Comparison of ENCODE assay signal across 8 cellular contexts in genomic region chrX:104112326-104112951, GRCh38. TPM values are rescaled to one million over a fixed set of nuclear protein-coding genes. Genes with fewer than 3 reads are reported as not detected.
DNase-seq lines count a peak whose midpoint lies in the region; ATAC-seq and TF ChIP-seq lines count a peak whose summit lies in the region.

Gene ZCCHC18 (plus strand): TSS chrX:104112523. CDS start chrX:104114112, 1,589 bp downstream.

- intact Hi-C loops in activated CD4-positive, alpha-beta T cell treated with anti-CD3 and anti-CD28 coated beads, Interleukin-2, amount 10 ng/mL, durations not matched to agents 24 days and 14 days (cut with micrococcal nuclease): loop anchor here (2.0 to 5.0 kb wide), 3 partner anchors 24 to 425 kb away; partner anchors contain the start of gene MORF4L2
- intact Hi-C loops in right lobe of liver (cut with DNase I): no loop called here

- H3K79me2 ChIP-seq in ACC112 (ENCODE audit: control insufficient read depth, insufficient read depth, low read length, unreplicated experiment): no peaks in the 10 kb centered on the region

- H3K4me3 Mint-ChIP-seq in activated CD4-positive, alpha-beta T cell treated with anti-CD3 and anti-CD28 coated beads, Interleukin-2, amount 10 ng/mL, durations not matched to agents 24 days and 14 days: peak within 1 kb of the TSS; percentile 88
- H3K4me3 Mint-ChIP-seq in stimulated activated naive B cell treated with anti-CD40 and anti-IgM and Interleukin-4, amounts not matched to agents 10 μg/mL and 1 μg/mL and 100 μg/mL, for 72 hours: peak within 1 kb of the TSS; percentile 86 to 93

- H3K36me3 Mint-ChIP-seq in activated CD4-positive, alpha-beta T cell treated with anti-CD3 and anti-CD28 coated beads, Interleukin-2, amount 10 ng/mL, durations not matched to agents 24 days and 14 days (ENCODE audit: low read depth): no peaks in the 10 kb centered on the region
- no peaks in the 10 kb centered on the region for H3K36me3 Mint-ChIP-seq in stimulated activated naive B cell treated with anti-CD40 and anti-IgM and Interleukin-4, amounts not matched to agents 10 μg/mL and 1 μg/mL and 100 μg/mL, for 72 hours

- H3K4me1 ChIP-seq in ACC112 (ENCODE audit: control insufficient read depth, insufficient read depth, low read length, unreplicated experiment) (no peaks in the 10 kb centered on the region), ectodermal cell (ENCODE audit: control insufficient read depth, insufficient read depth, low read length) (peaks cover 4% of the 10 kb centered on the region), right lobe of liver (no peaks in the 10 kb centered on the region)

- H3K27me3 ChIP-seq in ACC112 (ENCODE audit: insufficient read depth, low read length) (no peaks in the 10 kb centered on the region; the same call in 1 of the 2 replicates), ectodermal cell (ENCODE audit: control insufficient read depth, insufficient read depth, low read length, poor library complexity, severe bottlenecking) (no peaks in the 10 kb centered on the region), right lobe of liver (no peaks in the 10 kb centered on the region)

- H3K27ac ChIP-seq in ACC112 (ENCODE audit: low read depth, low read length) (no peak within 1 kb of the TSS), ectodermal cell (ENCODE audit: insufficient read depth, low read depth, low read length, poor library complexity, severe bottlenecking) (peak within 1 kb of the TSS; percentile 82), right lobe of liver (peak within 1 kb of the TSS in 1 of 3 donors; percentile 10)

- 0% methylated on average over 67 of the region's 67 CpGs for WGBS in ectodermal cell, 2 experiments
- 3% methylated on average over 6 of the region's 67 CpGs for WGBS in right lobe of liver (ENCODE audit: insufficient coverage, low coverage, low lambda C conversion rate, missing lambda C conversion rate)

- peaks cover 2% of the 10 kb centered on the region for H3K27me3 Mint-ChIP-seq in activated CD4-positive, alpha-beta T cell treated with anti-CD3 and anti-CD28 coated beads, Interleukin-2, amount 10 ng/mL, durations not matched to agents 24 days and 14 days
- no peaks in the 10 kb centered on the region for H3K27me3 Mint-ChIP-seq in stimulated activated naive B cell treated with anti-CD40 and anti-IgM and Interleukin-4, amounts not matched to agents 10 μg/mL and 1 μg/mL and 100 μg/mL, for 72 hours

- H3K27ac Mint-ChIP-seq in activated CD4-positive, alpha-beta T cell treated with anti-CD3 and anti-CD28 coated beads, Interleukin-2, amount 10 ng/mL, durations not matched to agents 24 days and 14 days: peak within 1 kb of the TSS; percentile 71
- H3K27ac Mint-ChIP-seq in stimulated activated naive B cell treated with anti-CD40 and anti-IgM and Interleukin-4, amounts not matched to agents 10 μg/mL and 1 μg/mL and 100 μg/mL, for 72 hours: peak within 1 kb of the TSS; percentile 93

- H3K4me3 ChIP-seq in ACC112 (ENCODE audit: low read depth, low read length): peak within 1 kb of the TSS; percentile 86
- H3K4me3 ChIP-seq in ectodermal cell (ENCODE audit: insufficient read depth, low read depth, low read length): peak within 1 kb of the TSS; percentile 60
- H3K4me3 ChIP-seq in right lobe of liver: peak within 1 kb of the TSS; percentile 34 to 54 (median 40)

- DNase-seq in NCI-H2081 treated with DMSO at 0.1 percent for 48 hours (lab: John Stamatoyannopoulos, UW): peak; percentile 26
- DNase-seq in activated CD4-positive, alpha-beta T cell treated with anti-CD3 and anti-CD28 coated beads, Interleukin-2, amount 10 ng/mL, durations not matched to agents 24 days and 14 days: peak; percentile 76
- DNase-seq in right lobe of liver: peak; percentile 42 to 55 (median 46)
- peak; percentile 43 for DNase-seq in stimulated activated naive B cell treated with anti-CD40 and anti-IgM and Interleukin-4, amounts not matched to agents 10 μg/mL and 1 μg/mL and 100 μg/mL, for 72 hours

- peaks cover 10% of the 10 kb centered on the region for H3K4me1 Mint-ChIP-seq in activated CD4-positive, alpha-beta T cell treated with anti-CD3 and anti-CD28 coated beads, Interleukin-2, amount 10 ng/mL, durations not matched to agents 24 days and 14 days
- peaks cover 5 to 29% of the 10 kb centered on the region in 2 donors for H3K4me1 Mint-ChIP-seq in stimulated activated naive B cell treated with anti-CD40 and anti-IgM and Interleukin-4, amounts not matched to agents 10 μg/mL and 1 μg/mL and 100 μg/mL, for 72 hours

- no peaks in the 10 kb centered on the region for H3K9me3 Mint-ChIP-seq in activated CD4-positive, alpha-beta T cell treated with anti-CD3 and anti-CD28 coated beads, Interleukin-2, amount 10 ng/mL, durations not matched to agents 24 days and 14 days
- H3K9me3 Mint-ChIP-seq in stimulated activated naive B cell treated with anti-CD40 and anti-IgM and Interleukin-4, amounts not matched to agents 10 μg/mL and 1 μg/mL and 100 μg/mL, for 72 hours: no peaks in the 10 kb centered on the region

- TF ChIP-seq CTCF in right lobe of liver (IDR thresholded peaks at IDR 0.05): no peak

- TF ChIP-seq POLR2A in right lobe of liver (IDR thresholded peaks at IDR 0.05): no peak

- ATAC-seq in GM18520 (IDR thresholded peaks at IDR 0.05; ENCODE audit: unreplicated experiment) (peak; percentile 70), HG02970 (IDR thresholded peaks at IDR 0.05; ENCODE audit: low FRiP score, unreplicated experiment) (peak; percentile 63), right lobe of liver (peak; percentile 55 to 73 (median 64))
- ATAC-seq in stimulated activated naive B cell treated with anti-CD40 and anti-IgM and Interleukin-4, amounts not matched to agents 10 μg/mL and 1 μg/mL and 100 μg/mL, for 72 hours (replicated peaks): peak; percentile 76 to 77

- H2AFZ ChIP-seq in ACC112 (ENCODE audit: low read length, unreplicated experiment): peak within 1 kb of the TSS; percentile 50

- H3K9me3 ChIP-seq in ectodermal cell (ENCODE audit: control insufficient read depth, low read length): no peaks in the 10 kb centered on the region
- no peaks in the 10 kb centered on the region for H3K9me3 ChIP-seq in right lobe of liver

- H3K36me3 ChIP-seq in ACC112 (ENCODE audit: insufficient read depth, low read length) (no peaks in the 10 kb centered on the region), ectodermal cell (ENCODE audit: control insufficient read depth, insufficient read depth, low read length) (no peaks in the 10 kb centered on the region), right lobe of liver (no peaks in the 10 kb centered on the region)

RNA-seq across cellular contexts. Expression of gene ZCCHC18, which starts in this region (rescaled TPM):
- 0.35 and 0.69 TPM in 2 replicates for total RNA-seq in activated CD4-positive, alpha-beta T cell treated with anti-CD3 and anti-CD28 coated beads, Interleukin-2, amount 10 ng/mL, durations not matched to agents 24 days and 14 days
- polyA plus RNA-seq in ectodermal cell (2013, experiment 1 of 4): 8.4 TPM
- polyA plus RNA-seq in ectodermal cell (2013, experiment 2 of 4): 7.1 TPM
- polyA plus RNA-seq in ectodermal cell (2013, experiment 3 of 4): 7.3 TPM
- 9.5 TPM for polyA plus RNA-seq in ectodermal cell (2013, experiment 4 of 4)
- total RNA-seq in right lobe of liver: under 1 TPM in 2 of 6 experiments, not detected in 4; 0.12 to 0.27 TPM

Comparison
In these comparisons a context has a peak if more than half of its experiments do, and no peak if none do; other contexts are left out.
1. Peak in DNase-seq in activated CD4-positive, alpha-beta T cell treated with anti-CD3 and anti-CD28 coated beads, Interleukin-2, amount 10 ng/mL, durations not matched to agents 24 days and 14 days; RNA of the gene not detected or under 1 TPM.
2. Peak in DNase-seq, ATAC-seq and H3K4me3 ChIP-seq in right lobe of liver; RNA of the gene not detected or under 1 TPM.
3. DNase-seq: peak in every context shown above with its lines; median percentile 76 in activated CD4-positive, alpha-beta T cell treated with anti-CD3 and anti-CD28 coated beads, Interleukin-2, amount 10 ng/mL, durations not matched to agents 24 days and 14 days; 46 in right lobe of liver; 43 in stimulated activated naive B cell treated with anti-CD40 and anti-IgM and Interleukin-4, amounts not matched to agents 10 μg/mL and 1 μg/mL and 100 μg/mL, for 72 hours; 26 in NCI-H2081 treated with DMSO at 0.1 percent for 48 hours.